ENCODE assay signal across 21 cellular contexts in genomic region chr7:139659922-139660316, GRCh38.
DNase-seq lines count a peak whose midpoint lies in the region; ATAC-seq and TF ChIP-seq lines count a peak whose summit lies in the region.
"Had no signal": no experiment of that assay in that cellular context is flagged by ENCODE, and none has a peak within 500 bp of the region (broad histone marks: within the 10 kb centered on the region; RNA-seq: fewer than 3 reads in every experiment).

No MANE protein-coding gene starts in this region.

- in situ Hi-C loops in G401 (cut with HindIII; ENCODE audit: low sequenced_read_pairs), result no loop called here

- no peaks in the 10 kb centered on the region for H3K36me3 Mint-ChIP-seq in glutamatergic neuron (ENCODE audit: unreplicated experiment)
- peaks cover 52% of the 10 kb centered on the region for H3K36me3 Mint-ChIP-seq in nephron (ENCODE audit: low read depth)

- ATAC-seq in heart right ventricle (peak in 2 of 8 donors; percentile 28 to 33), Right ventricle myocardium inferior (no peak), upper lobe of right lung (peak; percentile 15)
- ATAC-seq in stimulated activated naive CD8-positive, alpha-beta T cell treated with anti-CD3 and anti-CD28 coated beads, Interleukin-15, amount 100 ng/mL, for 72 hours, result no peak
- ATAC-seq: A549, Panc1 had no signal

- intact Hi-C loops in heart right ventricle (cut with DNase I), result loop anchor here in 1 of 10 donors (10.0 kb wide), 1 partner anchor 45 kb away; no protein-coding TSS in a partner anchor
- intact Hi-C loops in Right ventricle myocardium inferior (cut with DNase I), result no loop called here
- intact Hi-C loops in upper lobe of right lung (cut with DNase I), result no loop called here

- H3K9me3 ChIP-seq in heart right ventricle, result no peaks in the 10 kb centered on the region
- no peaks in the 10 kb centered on the region for H3K9me3 ChIP-seq in upper lobe of right lung
- H3K9me3 ChIP-seq: A549 had no signal

- peak overlapping the region in 9 of 10 donors; percentile 9 to 84 (median 62) for H3K27ac ChIP-seq in heart right ventricle
- H3K27ac ChIP-seq in upper lobe of right lung, result no peak overlapping the region

- H3K9me3 Mint-ChIP-seq in glutamatergic neuron (ENCODE audit: unreplicated experiment) (peaks cover 6% of the 10 kb centered on the region), nephron (no peaks in the 10 kb centered on the region)
- no peaks in the 10 kb centered on the region for H3K9me3 Mint-ChIP-seq in stimulated activated naive CD8-positive, alpha-beta T cell treated with anti-CD3 and anti-CD28 coated beads, Interleukin-15, amount 100 ng/mL, for 72 hours
- H3K9me3 Mint-ChIP-seq: activated CD4-positive, alpha-beta T cell treated with anti-CD3 and anti-CD28 coated beads, Interleukin-2, amount 10 ng/mL, durations not matched to agents 7 days and 5 days; activated naive CD4-positive, alpha-beta T cell treated with anti-CD3 and anti-CD28 coated beads for 36 hours; brain had no signal

- H3K4me3 ChIP-seq in heart right ventricle (no peak overlapping the region), upper lobe of right lung (no peak overlapping the region)
- H3K4me3 ChIP-seq: A549 had no signal

- peaks cover 6% of the 10 kb centered on the region for H3K27me3 Mint-ChIP-seq in glutamatergic neuron (ENCODE audit: unreplicated experiment)
- no peaks in the 10 kb centered on the region for H3K27me3 Mint-ChIP-seq in nephron (ENCODE audit: low read depth)
- H3K27me3 Mint-ChIP-seq in stimulated activated naive CD8-positive, alpha-beta T cell treated with anti-CD3 and anti-CD28 coated beads, Interleukin-15, amount 100 ng/mL, for 72 hours, result no peaks in the 10 kb centered on the region
- H3K27me3 Mint-ChIP-seq: activated CD4-positive, alpha-beta T cell treated with anti-CD3 and anti-CD28 coated beads, Interleukin-2, amount 10 ng/mL, durations not matched to agents 7 days and 5 days; brain had no signal

- DNase-seq in heart right ventricle, result no peak
- no peak for DNase-seq in Right ventricle myocardium inferior (ENCODE audit: missing footprints)
- DNase-seq in glutamatergic neuron, result no peak
- no peak for DNase-seq in upper lobe of right lung
- DNase-seq in nucleus accumbens (lab: John Stamatoyannopoulos, UW), result no peak
- no peak for DNase-seq in G401 (ENCODE audit: low spot score)
- no peak for DNase-seq in stimulated activated naive CD8-positive, alpha-beta T cell treated with anti-CD3 and anti-CD28 coated beads, Interleukin-15, amount 100 ng/mL, for 72 hours
- DNase-seq: activated CD4-positive, alpha-beta T cell treated with anti-CD3 and anti-CD28 coated beads, Interleukin-2, amount 10 ng/mL, durations not matched to agents 7 days and 5 days; activated naive CD4-positive, alpha-beta T cell treated with anti-CD3 and anti-CD28 coated beads for 36 hours; activated T-cell treated with anti-CD3 and anti-CD28 coated beads for 4 hours; CD4-positive, CD25-positive, alpha-beta regulatory T cell; DMS79; effector memory CD4-positive, alpha-beta T cell; H7; hippocampal formation; Kasumi-1; NCI-H2171 treated with DMSO at 0.1 percent for 48 hours had no signal

- TF ChIP-seq CTCF in heart right ventricle (IDR thresholded peaks at IDR 0.05), result no peak
- TF ChIP-seq CTCF in glutamatergic neuron (IDR thresholded peaks at IDR 0.05; ENCODE audit: partially characterized antibody, unreplicated experiment), result no peak
- TF ChIP-seq CTCF in nephron (IDR thresholded peaks at IDR 0.05; ENCODE audit: unreplicated experiment in 3 of 3), result no peak
- no peak for TF ChIP-seq CTCF in upper lobe of right lung (IDR thresholded peaks at IDR 0.05)

- peak overlapping the region; percentile 8 for H3K27ac Mint-ChIP-seq in glutamatergic neuron (ENCODE audit: unreplicated experiment)
- H3K27ac Mint-ChIP-seq in nephron, result peak overlapping the region; percentile 16 to 88 (median 50)
- no peak overlapping the region for H3K27ac Mint-ChIP-seq in stimulated activated naive CD8-positive, alpha-beta T cell treated with anti-CD3 and anti-CD28 coated beads, Interleukin-15, amount 100 ng/mL, for 72 hours
- H3K27ac Mint-ChIP-seq: activated CD4-positive, alpha-beta T cell treated with anti-CD3 and anti-CD28 coated beads, Interleukin-2, amount 10 ng/mL, durations not matched to agents 7 days and 5 days; activated naive CD4-positive, alpha-beta T cell treated with anti-CD3 and anti-CD28 coated beads for 36 hours; CD4-positive, CD25-positive, alpha-beta regulatory T cell had no signal

- H3K4me1 Mint-ChIP-seq in glutamatergic neuron (ENCODE audit: low read depth, unreplicated experiment), result peaks cover 19% of the 10 kb centered on the region
- H3K4me1 Mint-ChIP-seq in nephron, result peaks cover 74% of the 10 kb centered on the region
- peaks cover 19% of the 10 kb centered on the region for H3K4me1 Mint-ChIP-seq in stimulated activated naive CD8-positive, alpha-beta T cell treated with anti-CD3 and anti-CD28 coated beads, Interleukin-15, amount 100 ng/mL, for 72 hours

- H3K27me3 ChIP-seq in heart right ventricle, result no peaks in the 10 kb centered on the region
- no peaks in the 10 kb centered on the region for H3K27me3 ChIP-seq in upper lobe of right lung

- H3K4me1 ChIP-seq in heart right ventricle (peaks cover 28 to 99% (median 89%) of the 10 kb centered on the region in 9 donors), upper lobe of right lung (peaks cover 40% of the 10 kb centered on the region)

- WGBS in heart right ventricle, 2 donors, result 75 to 83% methylated on average over 2 of the region's 2 CpGs

- H3K4me3 Mint-ChIP-seq in glutamatergic neuron (ENCODE audit: unreplicated experiment), result no peak overlapping the region
- no peak overlapping the region for H3K4me3 Mint-ChIP-seq in nephron
- H3K4me3 Mint-ChIP-seq in stimulated activated naive CD8-positive, alpha-beta T cell treated with anti-CD3 and anti-CD28 coated beads, Interleukin-15, amount 100 ng/mL, for 72 hours, result no peak overlapping the region
- H3K4me3 Mint-ChIP-seq: activated CD4-positive, alpha-beta T cell treated with anti-CD3 and anti-CD28 coated beads, Interleukin-2, amount 10 ng/mL, durations not matched to agents 7 days and 5 days; activated naive CD4-positive, alpha-beta T cell treated with anti-CD3 and anti-CD28 coated beads for 36 hours; CD4-positive, CD25-positive, alpha-beta regulatory T cell had no signal

- no peaks in the 10 kb centered on the region for H3K36me3 ChIP-seq in heart right ventricle
- H3K36me3 ChIP-seq in upper lobe of right lung, result no peaks in the 10 kb centered on the region

Comparison
In these comparisons a context has a peak if more than half of its experiments do, and no peak if none do; other contexts are left out.
1. H3K27ac Mint-ChIP-seq: peak in glutamatergic neuron (single experiment) and nephron (3 of 3); none in stimulated activated naive CD8-positive, alpha-beta T cell treated with anti-CD3 and anti-CD28 coated beads, Interleukin-15, amount 100 ng/mL, for 72 hours (0 of 2).